9 cellular contexts compared by ENCODE assay signal in the genomic region with DNA sequence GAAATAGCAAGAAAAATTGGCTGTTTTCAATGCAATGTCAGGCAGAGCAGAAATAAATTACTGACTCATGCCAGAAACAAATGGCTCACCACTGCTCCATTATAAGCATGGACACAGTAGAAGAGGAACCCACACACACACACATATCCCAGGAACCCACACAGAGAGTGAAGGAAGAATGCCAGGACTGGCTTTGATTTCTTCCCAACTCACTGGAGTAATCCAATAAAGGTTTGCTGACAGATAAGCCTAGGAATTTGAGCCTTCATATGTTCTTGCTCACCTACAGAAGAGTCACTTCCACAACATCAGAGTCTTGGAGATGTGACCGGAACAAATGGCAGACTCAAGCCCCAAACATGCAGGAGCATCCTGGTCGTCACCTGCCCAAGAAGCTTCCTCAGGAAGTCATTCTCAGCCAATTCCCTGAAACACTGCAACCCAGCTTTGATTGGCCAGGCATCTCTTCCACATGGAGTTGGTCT. TPM values are rescaled to one million over a fixed set of nuclear protein-coding genes. Genes with fewer than 3 reads are reported as not detected.
A peak's percentile ranks its signal among the peaks of the same experiment; 100 is the strongest.
DNase-seq lines count a peak whose midpoint lies in the region; ATAC-seq, FAIRE-seq and TF ChIP-seq lines count a peak whose summit lies in the region.
"Had no signal": no experiment of that assay in that cellular context is flagged by ENCODE, and none has a peak within 500 bp of the region (broad histone marks: within the 10 kb centered on the region; RNA-seq: fewer than 3 reads in every experiment).

No MANE protein-coding gene starts in this region.

- H3K9me3 ChIP-seq in H9 (ENCODE audit: control insufficient read depth, low read depth, low read length) = no peaks in the 10 kb centered on the region
- no peaks in the 10 kb centered on the region for H3K9me3 ChIP-seq in astrocyte (ENCODE audit: insufficient read depth, low read depth, low read length)
- no peaks in the 10 kb centered on the region for H3K9me3 ChIP-seq in lower lobe of right lung
- H3K9me3 ChIP-seq in tibial artery = no peaks in the 10 kb centered on the region

- peak overlapping the region; percentile 52 for H3K4me3 ChIP-seq in AG04449 (ENCODE audit: low read depth, low read length)
- H3K4me3 ChIP-seq in astrocyte (ENCODE audit: insufficient read depth, low read depth, low read length) = peak overlapping the region; percentile 82
- H3K4me3 ChIP-seq in lower lobe of right lung = peak overlapping the region; percentile 13
- H3K4me3 ChIP-seq in tibial artery = peak overlapping the region in 1 of 2 donors; percentile 85

- no CpG with 5 or more reads among the region's 2 CpGs for WGBS in H9 (ENCODE audit: extremely low coverage, insufficient read length, low lambda C conversion rate)

- H3K27me3 Mint-ChIP-seq in H9 (ENCODE audit: low read depth) (no peaks in the 10 kb centered on the region), astrocyte (ENCODE audit: low read depth, unreplicated experiment) (no peaks in the 10 kb centered on the region)

- ATAC-seq in lower lobe of right lung (no peak), GM19455 (IDR thresholded peaks at IDR 0.05; ENCODE audit: unreplicated experiment) (no peak)

- intact Hi-C loops in lower lobe of right lung (cut with DNase I) (no loop called here), tibial artery (cut with DNase I; ENCODE audit: low total_unique reads) (no loop called here)

- CTCF ChIA-PET in AG04449 (lab: Yijun Ruan, JAX) = interaction anchor here (1.5 kb wide), 1 partner anchor 19 kb away, joined by 5 read pairs; no protein-coding TSS in a partner anchor

- no peak overlapping the region for H3K56ac ChIP-seq in H9 (ENCODE audit: insufficient read length, low read depth, low read length)

- no peak for FAIRE-seq in astrocyte (lab: Jason Lieb, UNC)

- H3K27ac ChIP-seq in H9 (ENCODE audit: insufficient read length, low read depth, low read length) (no peak overlapping the region), astrocyte (ENCODE audit: low read depth, low read length) (peak overlapping the region; percentile 99), lower lobe of right lung (no peak overlapping the region), tibial artery (no peak overlapping the region)

- H3K36me3 Mint-ChIP-seq in H9 (ENCODE audit: insufficient read depth in 1 of 3, low read depth in 3 of 3) (peaks cover 13 to 44% (median 36%) of the 10 kb centered on the region in 3 experiments; a peak in 6 of 7 replicates), astrocyte (ENCODE audit: low read depth, unreplicated experiment) (peaks cover 15% of the 10 kb centered on the region)

- H3K23ac ChIP-seq in H9 (ENCODE audit: insufficient read length, low read depth, low read length) = no peak overlapping the region

- H3K23me2 ChIP-seq in H9 (ENCODE audit: insufficient read length, low read depth, low read length, poor library complexity, severe bottlenecking) = peaks cover 4% of the 10 kb centered on the region

- H3K9me3 Mint-ChIP-seq in H9 (no peaks in the 10 kb centered on the region; a peak in 2 of 5 replicates), astrocyte (ENCODE audit: unreplicated experiment) (no peaks in the 10 kb centered on the region)

- no peaks in the 10 kb centered on the region for H4K20me1 ChIP-seq in H9 (ENCODE audit: control insufficient read depth, insufficient read depth, insufficient read length)
- peaks cover 14% of the 10 kb centered on the region for H4K20me1 ChIP-seq in astrocyte (ENCODE audit: insufficient read depth, low read length)

- no peak overlapping the region for H2BK12ac ChIP-seq in H9 (ENCODE audit: insufficient read length, low read depth, low read length)

- H4K91ac ChIP-seq in H9 (ENCODE audit: insufficient read length, low read depth, low read length) = no peak overlapping the region

- H2BK20ac ChIP-seq in H9 (ENCODE audit: low read depth, low read length, poor library complexity, severe bottlenecking) = no peak overlapping the region

- H3K79me2 ChIP-seq in H9 (ENCODE audit: insufficient read depth, low read length) = peaks cover 5% of the 10 kb centered on the region; the same call in 1 of the 2 replicates
- peaks cover 69% of the 10 kb centered on the region for H3K79me2 ChIP-seq in astrocyte (ENCODE audit: insufficient read depth, low read length)

- H3K27me3 ChIP-seq in H9 (ENCODE audit: insufficient read depth, low read length) (no peaks in the 10 kb centered on the region), astrocyte (ENCODE audit: insufficient read depth, low read length) (no peaks in the 10 kb centered on the region), lower lobe of right lung (ENCODE audit: low read depth) (no peaks in the 10 kb centered on the region), tibial artery (no peaks in the 10 kb centered on the region)

- no peak overlapping the region for H2BK5ac ChIP-seq in H9 (ENCODE audit: insufficient read length, low read length)

- no peak for TF ChIP-seq CTCF in AG04449 (IDR thresholded peaks at IDR 0.05; ENCODE audit: insufficient read depth, low read length, missing control alignments)
- TF ChIP-seq CTCF in H9 (conservative IDR thresholded peaks at IDR 0.05) = no peak
- no peak for TF ChIP-seq CTCF in astrocyte (IDR thresholded peaks at IDR 0.05; ENCODE audit: insufficient read depth, low read depth, low read length)
- no peak for TF ChIP-seq CTCF in lower lobe of right lung (IDR thresholded peaks at IDR 0.05)
- TF ChIP-seq CTCF in tibial artery (IDR thresholded peaks at IDR 0.05) = no peak

- no peak overlapping the region for H3K4ac ChIP-seq in H9 (ENCODE audit: low read depth, low read length)

- H3K4me1 Mint-ChIP-seq in H9 = peaks cover 27% of the 10 kb centered on the region in 2 experiments
- peaks cover 48% of the 10 kb centered on the region for H3K4me1 Mint-ChIP-seq in astrocyte (ENCODE audit: low read depth, unreplicated experiment)

- H2BK15ac ChIP-seq in H9 (ENCODE audit: low read depth, low read length) = no peak overlapping the region

- DNase-seq in AG04449 (ENCODE audit: low read depth, low spot score) = no peak
- DNase-seq in H9 = no peak
- DNase-seq in astrocyte (ENCODE audit: low read depth) = peak; percentile 96
- DNase-seq in lower lobe of right lung = no peak
- DNase-seq in tibial artery = no peak
- DNase-seq in NCI-H524 treated with DMSO at 0.1 percent for 48 hours (lab: John Stamatoyannopoulos, UW) = no peak
- DNase-seq in NCI-H1436 treated with DMSO at 0.1 percent for 48 hours (lab: John Stamatoyannopoulos, UW) = no peak
- DNase-seq: amniotic stem cell had no signal

- no peak overlapping the region for H3K4me2 ChIP-seq in H9 (ENCODE audit: insufficient read depth, insufficient read length, low read length)
- peak overlapping the region; percentile 90 for H3K4me2 ChIP-seq in astrocyte (ENCODE audit: low read length)

- POLR2A ChIA-PET in AG04449 (lab: Yijun Ruan, JAX) = interaction anchor here (1.4 kb wide), 1 partner anchor 14 kb away, joined by 3 read pairs; a partner anchor contains a TSS

- no peak overlapping the region for H4K5ac ChIP-seq in H9 (ENCODE audit: insufficient read length, low read depth, low read length)

- H3K18ac ChIP-seq in H9 (ENCODE audit: insufficient read length, low read depth, low read length) = no peak overlapping the region

- H2AK5ac ChIP-seq in H9 (ENCODE audit: insufficient read length, low read length) = no peak overlapping the region

- H2BK120ac ChIP-seq in H9 (ENCODE audit: low read depth, low read length, poor library complexity, severe bottlenecking) = no peak overlapping the region

- peaks cover 19% of the 10 kb centered on the region for H3K36me3 ChIP-seq in astrocyte (ENCODE audit: insufficient read depth, low read length)
- H3K36me3 ChIP-seq in lower lobe of right lung = peaks cover 42% of the 10 kb centered on the region
- peaks cover 0 to 33% (median 11%) of the 10 kb centered on the region in 3 donors for H3K36me3 ChIP-seq in tibial artery

- H2AFZ ChIP-seq in H9 (ENCODE audit: low read length) = no peak overlapping the region
- no peak overlapping the region for H2AFZ ChIP-seq in astrocyte (ENCODE audit: low read depth, low read length)

- H3K4me1 ChIP-seq in H9 (ENCODE audit: insufficient read depth, low read length) (peaks cover 2% of the 10 kb centered on the region; the same call in 1 of the 2 replicates), astrocyte (ENCODE audit: insufficient read depth, low read length) (peaks cover 56% of the 10 kb centered on the region), lower lobe of right lung (peaks cover 68% of the 10 kb centered on the region), tibial artery (peaks cover 0 to 76% (median 55%) of the 10 kb centered on the region in 4 donors)

- peaks cover 12% of the 10 kb centered on the region for H3K79me1 ChIP-seq in H9 (ENCODE audit: insufficient read depth, low read depth, low read length, poor library complexity, severe bottlenecking)

- H3K9ac ChIP-seq in H9 (ENCODE audit: extremely low read depth, insufficient read length, low read length) = no peak overlapping the region
- peak overlapping the region; percentile 99 for H3K9ac ChIP-seq in astrocyte (ENCODE audit: low read length)

- H4K8ac ChIP-seq in H9 (replicated peaks; ENCODE audit: insufficient read length, low read depth, low read length) = no peak overlapping the region

- H3K27ac Mint-ChIP-seq in H9 = no peak overlapping the region
- peak overlapping the region; percentile 31 for H3K27ac Mint-ChIP-seq in astrocyte (ENCODE audit: unreplicated experiment)

- H3K4me3 Mint-ChIP-seq in H9 (peak overlapping the region; percentile 22 to 90; a peak in 1 of 5 replicates), astrocyte (ENCODE audit: unreplicated experiment) (peak overlapping the region; percentile 90)

- H3K14ac ChIP-seq in H9 (ENCODE audit: insufficient read depth, low read length) = no peak overlapping the region

- H3T11ph ChIP-seq in H9 (ENCODE audit: low read length) = no peak overlapping the region

RNA-seq across cellular contexts. Expression of a gene that starts 2.2 kb away (rescaled TPM):
- total RNA-seq in H9 (2021) (27.6 and 28.8 TPM in 2 replicates), astrocyte (34.9 and 37.7 TPM in 2 replicates), lower lobe of right lung (25.0 TPM)

RNA-seq across cellular contexts. Expression of a gene that starts 14.5 kb away (rescaled TPM):
- 28.5 and 29.4 TPM in 2 replicates for total RNA-seq in H9 (2021)
- total RNA-seq in astrocyte = 16.2 and 20.6 TPM in 2 replicates
- 39.8 TPM for total RNA-seq in lower lobe of right lung

RNA-seq across cellular contexts. Expression of a gene that starts 35.3 kb away (rescaled TPM):
- total RNA-seq in H9 (2021) = 40.0 and 40.1 TPM in 2 replicates
- total RNA-seq in astrocyte = 39.0 and 41.4 TPM in 2 replicates
- 41.9 TPM for total RNA-seq in lower lobe of right lung
